1 cellular context compared by ENCODE assay signal in the genomic region with DNA sequence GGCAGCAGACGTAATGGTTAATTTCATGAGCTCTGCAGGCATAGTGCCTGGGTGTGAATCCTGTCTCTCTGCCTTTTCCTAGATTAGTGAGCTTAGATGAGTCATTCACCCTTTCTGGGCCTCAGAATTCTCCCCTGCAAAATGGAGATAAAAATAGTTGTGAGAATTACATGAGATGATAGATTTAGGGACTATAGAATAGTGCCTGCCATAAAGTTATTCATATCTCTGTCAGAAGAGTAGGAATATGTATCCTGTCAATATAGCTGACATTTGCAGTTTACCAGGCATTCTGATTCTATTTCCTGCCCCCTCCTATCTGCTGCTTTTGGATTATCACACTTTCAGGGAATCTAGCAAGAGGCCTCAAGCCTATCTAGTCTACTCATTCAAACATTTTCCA.
A peak's percentile ranks its signal among the peaks of the same experiment; 100 is the strongest.
TF ChIP-seq lines count a peak whose summit lies in the region.

No MANE protein-coding gene starts in this region.

TF ChIP-seq in K562, 482 proteins besides CTCF, POLR2A, EP300 and RAD21 (continued from another document and continues in another):
- TF ChIP-seq MBD1 (CRISPR knock-in tag; IDR thresholded peaks at IDR 0.05) (no peak), ZNF561 (CRISPR knock-in tag; conservative IDR thresholded peaks at IDR 0.05) (no peak), DIDO1 (tag; IDR thresholded peaks at IDR 0.05; ENCODE audit: low read depth) (no peak), PML (IDR thresholded peaks at IDR 0.05; ENCODE audit: low read length) (peak; percentile 90), CHD2 (IDR thresholded peaks at IDR 0.05; ENCODE audit: low read depth, low read length) (no peak), E2F4 (CRISPR knock-in tag; IDR thresholded peaks at IDR 0.05; ENCODE audit: low read depth) (no peak), FOXK2 (conservative IDR thresholded peaks at IDR 0.05 in 1 of 2, IDR thresholded peaks at IDR 0.05 in 1 of 2; ENCODE audit: low read depth in 2 of 2) (no peak), THRA (IDR thresholded peaks at IDR 0.05) (no peak), ZNF586 (CRISPR knock-in tag; conservative IDR thresholded peaks at IDR 0.05) (no peak), THRB (CRISPR knock-in tag; conservative IDR thresholded peaks at IDR 0.05) (no peak), COPS2 (conservative IDR thresholded peaks at IDR 0.05) (no peak), RBBP5 (IDR thresholded peaks at IDR 0.05; ENCODE audit: borderline replicate concordance, insufficient read depth, low read length, poor library complexity, severe bottlenecking) (no peak), RB1 (IDR thresholded peaks at IDR 0.05; ENCODE audit: low read depth) (no peak), SMAD2 (IDR thresholded peaks at IDR 0.05; ENCODE audit: low read depth, low read length) (no peak), ZNF512 (tag; IDR thresholded peaks at IDR 0.05) (no peak), IRF9 (tag; IDR thresholded peaks at IDR 0.05) (no peak), HES1 (IDR thresholded peaks at IDR 0.05; ENCODE audit: low read depth) (no peak), CBX1 (IDR thresholded peaks at IDR 0.05; ENCODE audit: low read depth) (no peak), CBFA2T2 (conservative IDR thresholded peaks at IDR 0.05) (peak; percentile 87), ZNF507 (tag; conservative IDR thresholded peaks at IDR 0.05) (no peak), ID3 (CRISPR knock-in tag; IDR thresholded peaks at IDR 0.05) (no peak), ID3 (tag; IDR thresholded peaks at IDR 0.05) (peak; percentile 56; the same call in 1 of the 2 replicates), TAF7 (tag; IDR thresholded peaks at IDR 0.05) (no peak), ZNF668 (CRISPR knock-in tag; IDR thresholded peaks at IDR 0.05) (no peak), ZNF165 (CRISPR knock-in tag; IDR thresholded peaks at IDR 0.05; ENCODE audit: borderline replicate concordance) (no peak), RBM17 (IDR thresholded peaks at IDR 0.05; ENCODE audit: borderline replicate concordance, low read depth, low read length) (no peak), TBL1XR1 (IDR thresholded peaks at IDR 0.05; ENCODE audit: low read length in 2 of 2) (peak in 1 of 2 experiments; percentile 71; a peak in 1 of 4 replicates), ZNF121 (CRISPR knock-in tag; conservative IDR thresholded peaks at IDR 0.05) (no peak), ZFP36 (IDR thresholded peaks at IDR 0.05; ENCODE audit: low read depth, low read length, partially characterized antibody) (peak; percentile 43), PCBP1 (IDR thresholded peaks at IDR 0.05; ENCODE audit: low read depth, low read length, poor library complexity, severe bottlenecking) (no peak), CHAMP1 (IDR thresholded peaks at IDR 0.05) (0 out of 2 replicates have a peak, but pooled peaks have one; percentile 59), HDAC8 (tag; IDR thresholded peaks at IDR 0.05) (no peak), SIN3A (IDR thresholded peaks at IDR 0.05; ENCODE audit: borderline replicate concordance in 2 of 2, control insufficient read depth in 1 of 2, low read depth in 2 of 2, low read length in 2 of 2) (no peak), ZBTB12 (CRISPR knock-in tag; IDR thresholded peaks at IDR 0.05) (no peak)
- TF ChIP-seq, protein P1, sequence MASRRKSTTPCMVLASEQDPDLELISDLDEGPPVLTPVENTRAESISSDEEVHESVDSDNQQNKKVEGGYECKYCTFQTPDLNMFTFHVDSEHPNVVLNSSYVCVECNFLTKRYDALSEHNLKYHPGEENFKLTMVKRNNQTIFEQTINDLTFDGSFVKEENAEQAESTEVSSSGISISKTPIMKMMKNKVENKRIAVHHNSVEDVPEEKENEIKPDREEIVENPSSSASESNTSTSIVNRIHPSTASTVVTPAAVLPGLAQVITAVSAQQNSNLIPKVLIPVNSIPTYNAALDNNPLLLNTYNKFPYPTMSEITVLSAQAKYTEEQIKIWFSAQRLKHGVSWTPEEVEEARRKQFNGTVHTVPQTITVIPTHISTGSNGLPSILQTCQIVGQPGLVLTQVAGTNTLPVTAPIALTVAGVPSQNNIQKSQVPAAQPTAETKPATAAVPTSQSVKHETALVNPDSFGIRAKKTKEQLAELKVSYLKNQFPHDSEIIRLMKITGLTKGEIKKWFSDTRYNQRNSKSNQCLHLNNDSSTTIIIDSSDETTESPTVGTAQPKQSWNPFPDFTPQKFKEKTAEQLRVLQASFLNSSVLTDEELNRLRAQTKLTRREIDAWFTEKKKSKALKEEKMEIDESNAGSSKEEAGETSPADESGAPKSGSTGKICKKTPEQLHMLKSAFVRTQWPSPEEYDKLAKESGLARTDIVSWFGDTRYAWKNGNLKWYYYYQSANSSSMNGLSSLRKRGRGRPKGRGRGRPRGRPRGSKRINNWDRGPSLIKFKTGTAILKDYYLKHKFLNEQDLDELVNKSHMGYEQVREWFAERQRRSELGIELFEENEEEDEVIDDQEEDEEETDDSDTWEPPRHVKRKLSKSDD (conservative IDR thresholded peaks at IDR 0.05; ENCODE audit: low read length) = no peak
- TF ChIP-seq, protein P2, sequence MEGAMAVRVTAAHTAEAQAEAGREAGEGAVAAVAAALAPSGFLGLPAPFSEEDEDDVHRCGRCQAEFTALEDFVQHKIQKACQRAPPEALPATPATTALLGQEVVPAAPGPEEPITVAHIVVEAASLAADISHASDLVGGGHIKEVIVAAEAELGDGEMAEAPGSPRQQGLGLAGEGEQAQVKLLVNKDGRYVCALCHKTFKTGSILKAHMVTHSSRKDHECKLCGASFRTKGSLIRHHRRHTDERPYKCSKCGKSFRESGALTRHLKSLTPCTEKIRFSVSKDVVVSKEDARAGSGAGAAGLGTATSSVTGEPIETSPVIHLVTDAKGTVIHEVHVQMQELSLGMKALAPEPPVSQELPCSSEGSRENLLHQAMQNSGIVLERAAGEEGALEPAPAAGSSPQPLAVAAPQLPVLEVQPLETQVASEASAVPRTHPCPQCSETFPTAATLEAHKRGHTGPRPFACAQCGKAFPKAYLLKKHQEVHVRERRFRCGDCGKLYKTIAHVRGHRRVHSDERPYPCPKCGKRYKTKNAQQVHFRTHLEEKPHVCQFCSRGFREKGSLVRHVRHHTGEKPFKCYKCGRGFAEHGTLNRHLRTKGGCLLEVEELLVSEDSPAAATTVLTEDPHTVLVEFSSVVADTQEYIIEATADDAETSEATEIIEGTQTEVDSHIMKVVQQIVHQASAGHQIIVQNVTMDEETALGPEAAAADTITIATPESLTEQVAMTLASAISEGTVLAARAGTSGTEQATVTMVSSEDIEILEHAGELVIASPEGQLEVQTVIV (CRISPR knock-in tag; IDR thresholded peaks at IDR 0.05; ENCODE audit: borderline replicate concordance) = no peak
- TF ChIP-seq, protein P3, sequence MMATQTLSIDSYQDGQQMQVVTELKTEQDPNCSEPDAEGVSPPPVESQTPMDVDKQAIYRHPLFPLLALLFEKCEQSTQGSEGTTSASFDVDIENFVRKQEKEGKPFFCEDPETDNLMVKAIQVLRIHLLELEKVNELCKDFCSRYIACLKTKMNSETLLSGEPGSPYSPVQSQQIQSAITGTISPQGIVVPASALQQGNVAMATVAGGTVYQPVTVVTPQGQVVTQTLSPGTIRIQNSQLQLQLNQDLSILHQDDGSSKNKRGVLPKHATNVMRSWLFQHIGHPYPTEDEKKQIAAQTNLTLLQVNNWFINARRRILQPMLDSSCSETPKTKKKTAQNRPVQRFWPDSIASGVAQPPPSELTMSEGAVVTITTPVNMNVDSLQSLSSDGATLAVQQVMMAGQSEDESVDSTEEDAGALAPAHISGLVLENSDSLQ (IDR thresholded peaks at IDR 0.05) = peak; percentile 53; the same call in 1 of the 2 replicates
